ENCODE assay signal across 8 cellular contexts in the genomic region with DNA sequence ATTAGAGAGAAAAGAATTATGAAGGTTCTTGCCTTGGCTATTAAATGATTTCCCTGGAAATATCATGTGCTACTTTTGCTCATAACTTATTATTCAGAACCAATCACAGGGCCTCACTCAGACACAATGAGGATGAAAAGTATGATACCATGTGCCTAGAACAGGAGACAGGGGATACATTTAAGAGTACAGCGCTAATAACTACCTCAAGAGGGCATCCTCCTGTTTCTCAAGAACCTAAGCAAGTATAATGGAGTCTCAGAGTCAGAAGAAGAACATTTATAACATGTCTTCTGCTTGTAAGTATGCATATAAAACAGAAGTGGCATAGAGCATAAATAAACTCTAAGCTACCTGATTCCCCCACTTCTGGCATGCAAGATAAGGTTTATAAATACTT.
A peak's percentile ranks its signal among the peaks of the same experiment; 100 is the strongest.
DNase-seq lines count a peak whose midpoint lies in the region; ATAC-seq and TF ChIP-seq lines count a peak whose summit lies in the region.

No MANE protein-coding gene starts in this region.

- peak; percentile 56 for ATAC-seq in HG03103 (IDR thresholded peaks at IDR 0.05; ENCODE audit: low read depth, unreplicated experiment)
- no peak for ATAC-seq in GM18907 (IDR thresholded peaks at IDR 0.05; ENCODE audit: unreplicated experiment)
- no peak for ATAC-seq in omental fat pad (ENCODE audit: low FRiP score)

- TF ChIP-seq CTCF in omental fat pad (IDR thresholded peaks at IDR 0.05): no peak

- DNase-seq in ACHN (peak; percentile 24), SKM-1 (lab: John Stamatoyannopoulos, UW; ENCODE audit: unreplicated experiment) (peak; percentile 58), iPS DF 4.7 (ENCODE audit: extremely low read depth, low spot score) (peak; percentile 19), Ammon's horn (ENCODE audit: low spot score) (no peak), NCI-H2227 treated with DMSO at 0.1 percent for 48 hours (lab: John Stamatoyannopoulos, UW) (no peak), omental fat pad (ENCODE audit: low spot score) (no peak)

- in situ Hi-C loops in ACHN (cut with HindIII; ENCODE audit: low pct_ligation_motif_present, low pct_unique_long_range_greater_than_20kb, low sequenced_read_pairs): no loop called here

Comparison
In these comparisons a context has a peak if more than half of its experiments do, and no peak if none do; other contexts are left out.
1. DNase-seq: peak in ACHN (single experiment), SKM-1 (single experiment) and iPS DF 4.7 (single experiment); none in Ammon's horn (single experiment), NCI-H2227 treated with DMSO at 0.1 percent for 48 hours (single experiment) and omental fat pad (single experiment).